In the genomic region with DNA sequence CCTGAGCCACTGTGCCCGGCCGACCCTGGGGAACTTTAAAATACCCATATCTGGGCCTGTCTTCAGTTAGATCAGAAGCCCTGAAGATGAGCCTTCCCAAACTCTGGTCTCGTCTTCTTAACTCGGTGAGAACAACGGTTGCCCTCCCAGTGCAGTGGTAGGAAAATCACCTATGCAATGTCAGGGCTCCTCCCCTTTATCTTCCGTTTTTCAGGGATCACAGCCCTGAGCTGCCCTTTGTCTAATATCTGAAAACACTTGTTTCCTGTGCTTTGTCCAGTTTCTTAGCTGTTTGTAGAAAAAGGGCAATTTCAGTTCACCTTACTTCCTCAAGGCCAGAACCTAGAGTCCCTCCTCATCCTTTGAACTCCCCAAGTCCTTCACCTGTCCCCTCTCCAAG, we compare ENCODE assay signal across 15 cellular contexts. TPM values are rescaled to one million over a fixed set of nuclear protein-coding genes. Genes with fewer than 3 reads are reported as not detected.
DNase-seq lines count a peak whose midpoint lies in the region; ATAC-seq, FAIRE-seq and TF ChIP-seq lines count a peak whose summit lies in the region.
"Had no signal": no experiment of that assay in that cellular context is flagged by ENCODE, and none has a peak within 500 bp of the region (broad histone marks: within the 10 kb centered on the region; RNA-seq: fewer than 3 reads in every experiment).

No MANE protein-coding gene starts in this region.

- no peaks in the 10 kb centered on the region for H3K36me3 Mint-ChIP-seq in CD4-positive, alpha-beta memory T cell
- H3K36me3 Mint-ChIP-seq in activated B cell treated with CpG ODN at 0.5 μM for 24 hours (ENCODE audit: low read depth) (peaks cover 3% of the 10 kb centered on the region), memory B cell (peaks cover 1% of the 10 kb centered on the region)

- H3K9me3 ChIP-seq in CD4-positive, alpha-beta memory T cell (ENCODE audit: control insufficient read depth in 1 of 2, low read length in 2 of 2): no peaks in the 10 kb centered on the region
- H3K9me3 ChIP-seq: sigmoid colon, suprapubic skin had no signal

- no peaks in the 10 kb centered on the region for H3K9me3 Mint-ChIP-seq in CD4-positive, alpha-beta memory T cell
- H3K9me3 Mint-ChIP-seq in activated B cell treated with CpG ODN at 0.5 μM for 24 hours (no peaks in the 10 kb centered on the region), memory B cell (no peaks in the 10 kb centered on the region)
- H3K9me3 Mint-ChIP-seq: nephron had no signal

- TF ChIP-seq CTCF in activated B cell treated with CpG ODN at 0.5 μM for 24 hours (IDR thresholded peaks at IDR 0.05): no peak

- H3K27ac Mint-ChIP-seq in CD4-positive, alpha-beta memory T cell: peak overlapping the region; percentile 84 to 98 (median 95)
- H3K27ac Mint-ChIP-seq in activated B cell treated with CpG ODN at 0.5 μM for 24 hours: peak overlapping the region; percentile 93
- H3K27ac Mint-ChIP-seq in memory B cell: peak overlapping the region; percentile 91
- H3K27ac Mint-ChIP-seq: nephron had no signal

- no peaks in the 10 kb centered on the region for H3K27me3 Mint-ChIP-seq in CD4-positive, alpha-beta memory T cell
- no peaks in the 10 kb centered on the region for H3K27me3 Mint-ChIP-seq in activated B cell treated with CpG ODN at 0.5 μM for 24 hours
- no peaks in the 10 kb centered on the region for H3K27me3 Mint-ChIP-seq in memory B cell

- peak overlapping the region; percentile 72 for H3K27ac ChIP-seq in CD4-positive, alpha-beta memory T cell (ENCODE audit: low read depth, low read length)
- H3K27ac ChIP-seq: suprapubic skin had no signal

- peaks cover 24% of the 10 kb centered on the region for H3K4me1 ChIP-seq in CD4-positive, alpha-beta memory T cell (ENCODE audit: insufficient read depth, low read length)
- H3K4me1 ChIP-seq: sigmoid colon, suprapubic skin had no signal

- DNase-seq in CD4-positive, alpha-beta memory T cell: no peak
- DNase-seq in GM19239 (ENCODE audit: insufficient read length, low spot score) (no peak), activated B cell treated with CpG ODN at 0.5 μM for 24 hours (no peak), memory B cell (ENCODE audit: low spot score in 2 of 2) (no peak), dedifferentiated amniotic fluid mesenchymal stem cell (ENCODE audit: extremely low spot score) (no peak), Ammon's horn (ENCODE audit: low spot score) (no peak), NCI-H2029 (lab: John Stamatoyannopoulos, UW) (no peak)
- no peak for DNase-seq in activated effector memory CD4-positive, alpha-beta T cell treated with Interleukin-2 at 50 U/mL for 16 hours
- DNase-seq: NCI-H1694, NCI-H526, sigmoid colon had no signal

- no peaks in the 10 kb centered on the region for H3K27me3 ChIP-seq in CD4-positive, alpha-beta memory T cell (ENCODE audit: insufficient read depth, low read length)
- H3K27me3 ChIP-seq: sigmoid colon, suprapubic skin had no signal

- intact Hi-C loops in CD4-positive, alpha-beta memory T cell (cut with micrococcal nuclease): loop anchor here (1.0 to 2.0 kb wide), 5 partner anchors 9 to 74 kb away; partner anchors contain the start of genes BANF1, C11orf68, CCDC85B and DRAP1
- intact Hi-C loops in activated B cell treated with CpG ODN at 0.5 μM for 24 hours (cut with micrococcal nuclease): loop anchor here (1.0 to 2.0 kb wide), 2 partner anchors 9 to 32 kb away; partner anchors contain the start of genes C11orf68, DRAP1 and SART1

- ATAC-seq in activated B cell treated with CpG ODN at 0.5 μM for 24 hours (ENCODE audit: low read depth) (no peak), memory B cell (ENCODE audit: low read depth) (no peak)

- peak overlapping the region; percentile 15 to 90 (median 80) for H3K4me3 Mint-ChIP-seq in CD4-positive, alpha-beta memory T cell
- H3K4me3 Mint-ChIP-seq in activated B cell treated with CpG ODN at 0.5 μM for 24 hours: peak overlapping the region; percentile 79
- peak overlapping the region; percentile 54 for H3K4me3 Mint-ChIP-seq in memory B cell
- H3K4me3 Mint-ChIP-seq: nephron had no signal

- H3K4me3 ChIP-seq in CD4-positive, alpha-beta memory T cell (ENCODE audit: low read length in 2 of 2): peak overlapping the region in 1 of 2 donors; percentile 66
- H3K4me3 ChIP-seq: sigmoid colon, suprapubic skin had no signal

- H3K36me3 ChIP-seq in CD4-positive, alpha-beta memory T cell (ENCODE audit: insufficient read depth, low read length): no peaks in the 10 kb centered on the region

- H3K4me1 Mint-ChIP-seq in CD4-positive, alpha-beta memory T cell: peaks cover 17 to 29% (median 22%) of the 10 kb centered on the region in 4 donors
- peaks cover 22% of the 10 kb centered on the region for H3K4me1 Mint-ChIP-seq in activated B cell treated with CpG ODN at 0.5 μM for 24 hours
- H3K4me1 Mint-ChIP-seq in memory B cell: peaks cover 17% of the 10 kb centered on the region
- H3K4me1 Mint-ChIP-seq: nephron had no signal

- CTCF ChIA-PET in CD4-positive, alpha-beta memory T cell (lab: Charles Lee; ENCODE audit: partially characterized antibody): interaction anchor here (0.6 to 2.9 kb wide), 6 partner anchors 30 to 100 kb away, joined by 3 to 21 read pairs (median 7); partner anchors contain the start of genes CCDC85B and FIBP
- CTCF ChIA-PET in activated B cell treated with CpG ODN at 0.5 μM for 24 hours (lab: Charles Lee): interaction anchor here (1.1 kb wide), 1 partner anchor 38 kb away, joined by 4 read pairs; the partner anchor contains the start of gene CCDC85B

- peak; percentile 78 for FAIRE-seq in GM19239 (lab: Jason Lieb, UNC)

- POLR2A ChIA-PET in CD4-positive, alpha-beta memory T cell (lab: Charles Lee; ENCODE audit: partially characterized antibody): interaction anchor here (1.1 to 14.1 kb wide), 9 partner anchors 10 to 74 kb away, joined by 4 to 320 read pairs (median 6); partner anchors contain the start of genes BANF1, C11orf68, CCDC85B and DRAP1
- POLR2A ChIA-PET in activated B cell treated with CpG ODN at 0.5 μM for 24 hours (lab: Charles Lee): interaction anchor here (0.5 to 3.0 kb wide), 9 partner anchors 10 to 74 kb away, joined by 3 to 17 read pairs (median 8); partner anchors contain the start of genes BANF1, CCDC85B, CFL1 and FOSL1

RNA-seq across cellular contexts. Expression of gene DRAP1, which starts 9.4 kb away (rescaled TPM):
- total RNA-seq in CD4-positive, alpha-beta memory T cell: 10 to 100 TPM; 78.2 to 78.7 TPM
- polyA plus RNA-seq in CD4-positive, alpha-beta memory T cell: 100 to 1,000 TPM in 1 of 2 donors, 10 to 100 TPM in 1; 90.4 to 102 TPM
- 64.7 and 75.8 TPM in 2 replicates for total RNA-seq in activated B cell treated with CpG ODN at 0.5 μM for 24 hours

RNA-seq across cellular contexts. Expression of gene C11orf68, which starts 9.8 kb away (rescaled TPM):
- total RNA-seq in CD4-positive, alpha-beta memory T cell: 10 to 100 TPM; 57.1 to 59.5 TPM
- 10 to 100 TPM; 48.0 to 81.6 TPM for polyA plus RNA-seq in CD4-positive, alpha-beta memory T cell
- 28.9 and 31.7 TPM in 2 replicates for total RNA-seq in activated B cell treated with CpG ODN at 0.5 μM for 24 hours

RNA-seq across cellular contexts. Expression of gene TSGA10IP, which starts 16.6 kb away (rescaled TPM):
- not detected for total RNA-seq in CD4-positive, alpha-beta memory T cell
- polyA plus RNA-seq in CD4-positive, alpha-beta memory T cell: not detected
- total RNA-seq in activated B cell treated with CpG ODN at 0.5 μM for 24 hours: not detected in 2 replicates
- total RNA-seq: cardiac septum, esophagus mucosa, suprapubic skin had no signal
- polyA plus RNA-seq: sigmoid colon had no signal

RNA-seq across cellular contexts. Expression of gene FOSL1, which starts 28.5 kb away (rescaled TPM):
- under 1 TPM; 0.39 to 0.79 TPM for total RNA-seq in CD4-positive, alpha-beta memory T cell
- polyA plus RNA-seq in CD4-positive, alpha-beta memory T cell: under 1 TPM in 1 of 2 donors, not detected in 1; 0.81 TPM
- 1.0 and 1.4 TPM in 2 replicates for total RNA-seq in activated B cell treated with CpG ODN at 0.5 μM for 24 hours

RNA-seq across cellular contexts. Expression of gene SART1, which starts 32.9 kb away (rescaled TPM):
- total RNA-seq in CD4-positive, alpha-beta memory T cell: 10 to 100 TPM; 83.9 to 90.6 TPM
- polyA plus RNA-seq in CD4-positive, alpha-beta memory T cell: 10 to 100 TPM; 11.5 to 50.5 TPM
- total RNA-seq in activated B cell treated with CpG ODN at 0.5 μM for 24 hours: 86.6 and 92.3 TPM in 2 replicates
